In the genomic region with DNA sequence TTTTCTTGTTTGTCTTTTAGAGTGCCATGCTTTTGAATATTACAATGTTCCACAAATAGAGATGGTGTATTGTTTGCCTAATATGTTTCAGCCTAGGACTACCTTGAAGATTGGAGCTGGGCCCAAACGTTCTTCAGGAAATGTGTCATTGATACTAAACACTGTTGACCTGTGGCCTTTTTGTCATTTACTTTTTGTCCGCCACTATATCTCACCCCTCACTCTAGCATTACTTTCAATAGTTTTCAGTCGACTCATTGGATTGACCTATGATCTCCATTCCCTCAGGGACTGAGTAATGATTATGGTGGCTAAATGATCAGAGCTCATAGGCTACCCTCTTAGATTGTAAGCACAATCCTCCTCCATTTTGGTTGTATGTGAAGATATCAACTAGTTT, we compare ENCODE assay signal across 19 cellular contexts.
"Had no signal": no experiment of that assay in that cellular context is flagged by ENCODE, and none has a peak within 500 bp of the region (broad histone marks: within the 10 kb centered on the region; RNA-seq: fewer than 3 reads in every experiment).

No MANE protein-coding gene starts in this region.

- H3K4me1 Mint-ChIP-seq: activated B cell treated with CpG ODN at 0.5 μM for 24 hours; activated CD4-positive, alpha-beta T cell treated with anti-CD3 and anti-CD28 coated beads, Interleukin-2, amount 10 ng/mL, durations not matched to agents 7 days and 5 days; activated T-helper 17 cell treated with anti-CD3 and anti-CD28 coated beads, Interleukin-2, amount 50 U/mL, for 72 hours; natural killer cell; stimulated activated naive CD8-positive, alpha-beta T cell treated with anti-CD3 and anti-CD28 coated beads, Interleukin-15, amount 100 ng/mL, for 72 hours had no signal

- H3K27ac ChIP-seq: body of pancreas, epithelial cell of prostate, hepatocyte, psoas muscle, testis had no signal

- ATAC-seq: activated T-helper 17 cell treated with anti-CD3 and anti-CD28 coated beads, Interleukin-2, amount 50 U/mL, for 72 hours; body of pancreas; left cardiac atrium; natural killer cell; psoas muscle; stimulated activated naive CD8-positive, alpha-beta T cell treated with anti-CD3 and anti-CD28 coated beads, Interleukin-15, amount 100 ng/mL, for 72 hours had no signal

- H3K27ac Mint-ChIP-seq: activated B cell treated with CpG ODN at 0.5 μM for 24 hours; activated CD4-positive, alpha-beta T cell treated with anti-CD3 and anti-CD28 coated beads, Interleukin-2, amount 10 ng/mL, durations not matched to agents 7 days and 5 days; activated naive CD4-positive, alpha-beta T cell treated with anti-CD3 and anti-CD28 coated beads for 36 hours; activated T-helper 17 cell treated with anti-CD3 and anti-CD28 coated beads, Interleukin-2, amount 50 U/mL, for 72 hours; natural killer cell; T-helper 1 cell treated with Interleukin-12 subunit alpha and Interleukin-12 subunit beta and Interleukin-4 antibody, amounts not matched to agents 30 μg/mL and 1 μg/mL, for 36 hours had no signal

- H3K36me3 Mint-ChIP-seq: natural killer cell had no signal

- H3K27me3 Mint-ChIP-seq: activated B cell treated with CpG ODN at 0.5 μM for 24 hours; activated T-helper 17 cell treated with anti-CD3 and anti-CD28 coated beads, Interleukin-2, amount 50 U/mL, for 72 hours had no signal

- DNase-seq: activated B cell treated with CpG ODN at 0.5 μM for 24 hours; activated CD4-positive, alpha-beta T cell treated with anti-CD3 and anti-CD28 coated beads, Interleukin-2, amount 10 ng/mL, durations not matched to agents 7 days and 5 days; activated CD8-positive, alpha-beta memory T cell treated with anti-CD3 and anti-CD28 coated beads for 24 hours; activated naive CD4-positive, alpha-beta T cell treated with anti-CD3 and anti-CD28 coated beads for 36 hours; activated T-cell treated with anti-CD3 and anti-CD28 coated beads for 4 hours; body of pancreas; effector memory CD4-positive, alpha-beta T cell; left cardiac atrium; mammary epithelial cell; natural killer cell; nucleus accumbens; psoas muscle; stimulated activated CD4-positive, alpha-beta T cell treated with anti-CD3 and anti-CD28 coated beads, Interleukin-4, amount 100 ng/mL, for 24 hours; stimulated activated naive CD8-positive, alpha-beta T cell treated with anti-CD3 and anti-CD28 coated beads, Interleukin-15, amount 100 ng/mL, for 72 hours; testis had no signal

- H3K9me3 Mint-ChIP-seq: activated B cell treated with CpG ODN at 0.5 μM for 24 hours; activated CD4-positive, alpha-beta T cell treated with anti-CD3 and anti-CD28 coated beads, Interleukin-2, amount 10 ng/mL, durations not matched to agents 7 days and 5 days; activated naive CD4-positive, alpha-beta T cell treated with anti-CD3 and anti-CD28 coated beads for 36 hours; activated T-helper 17 cell treated with anti-CD3 and anti-CD28 coated beads, Interleukin-2, amount 50 U/mL, for 72 hours; stimulated activated naive CD8-positive, alpha-beta T cell treated with anti-CD3 and anti-CD28 coated beads, Interleukin-15, amount 100 ng/mL, for 72 hours; T-helper 1 cell treated with Interleukin-12 subunit alpha and Interleukin-12 subunit beta and Interleukin-4 antibody, amounts not matched to agents 30 μg/mL and 1 μg/mL, for 36 hours had no signal

- H3K4me3 Mint-ChIP-seq: activated B cell treated with CpG ODN at 0.5 μM for 24 hours; activated CD4-positive, alpha-beta T cell treated with anti-CD3 and anti-CD28 coated beads, Interleukin-2, amount 10 ng/mL, durations not matched to agents 7 days and 5 days; activated naive CD4-positive, alpha-beta T cell treated with anti-CD3 and anti-CD28 coated beads for 36 hours; activated T-helper 17 cell treated with anti-CD3 and anti-CD28 coated beads, Interleukin-2, amount 50 U/mL, for 72 hours; natural killer cell; stimulated activated naive CD8-positive, alpha-beta T cell treated with anti-CD3 and anti-CD28 coated beads, Interleukin-15, amount 100 ng/mL, for 72 hours; T-helper 1 cell treated with Interleukin-12 subunit alpha and Interleukin-12 subunit beta and Interleukin-4 antibody, amounts not matched to agents 30 μg/mL and 1 μg/mL, for 36 hours had no signal
